9 cellular contexts compared by ENCODE assay signal in the genomic region with DNA sequence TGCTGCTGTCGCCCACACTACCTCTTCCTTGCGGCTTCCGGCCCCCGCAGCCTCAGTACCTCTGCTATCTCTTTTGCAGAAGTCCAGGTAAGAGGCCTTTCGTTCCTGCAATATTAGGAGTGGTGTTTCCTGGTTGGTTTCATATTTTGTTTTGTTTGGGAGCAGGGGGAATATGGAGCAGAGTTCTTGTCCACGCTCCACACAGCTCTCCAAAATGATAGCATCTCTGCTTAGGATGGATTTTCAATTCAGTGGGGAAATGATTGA. TPM values are rescaled to one million over a fixed set of nuclear protein-coding genes. Genes with fewer than 3 reads are reported as not detected.
DNase-seq lines count a peak whose midpoint lies in the region; ATAC-seq, FAIRE-seq and TF ChIP-seq lines count a peak whose summit lies in the region.
"Had no signal": no experiment of that assay in that cellular context is flagged by ENCODE, and none has a peak within 500 bp of the region (broad histone marks: within the 10 kb centered on the region; RNA-seq: fewer than 3 reads in every experiment).

No MANE protein-coding gene starts in this region.

- no peaks in the 10 kb centered on the region for H3K9me3 Mint-ChIP-seq in endothelial cell (ENCODE audit: unreplicated experiment)

- no peak overlapping the region for H2BK12ac ChIP-seq in trophoblast cell (ENCODE audit: low read length)

- H3K36me3 Mint-ChIP-seq in endothelial cell (ENCODE audit: low read depth, unreplicated experiment) = peaks cover 37% of the 10 kb centered on the region

- no peak overlapping the region for H3K4ac ChIP-seq in trophoblast cell (ENCODE audit: low read depth, low read length)

- no peak overlapping the region for H3K23ac ChIP-seq in trophoblast cell (ENCODE audit: low read length)

- no peak overlapping the region for H3K27ac ChIP-seq in trophoblast cell (ENCODE audit: low read depth, low read length)

- H3K79me1 ChIP-seq in trophoblast cell (ENCODE audit: low read length) = peaks cover 9% of the 10 kb centered on the region

- H3K4me3 Mint-ChIP-seq in endothelial cell (ENCODE audit: unreplicated experiment) = peak overlapping the region; percentile 97

- no peak for TF ChIP-seq CTCF in endothelial cell (IDR thresholded peaks at IDR 0.05; ENCODE audit: unreplicated experiment)

- H3K27me3 ChIP-seq in MG63 = no peaks in the 10 kb centered on the region
- no peaks in the 10 kb centered on the region for H3K27me3 ChIP-seq in trophoblast cell (ENCODE audit: insufficient read depth, low read length)

- H3K9ac ChIP-seq in trophoblast cell (ENCODE audit: low read length) = peak overlapping the region; percentile 83

- peak overlapping the region; percentile 77 for H3K4me2 ChIP-seq in trophoblast cell (ENCODE audit: low read length)

- no peak overlapping the region for H3K18ac ChIP-seq in trophoblast cell (ENCODE audit: low read length)

- FAIRE-seq in GM19239 (lab: Jason Lieb, UNC) = peak; percentile 68
- FAIRE-seq: TTC549 had no signal

- peaks cover 7% of the 10 kb centered on the region for H3K79me2 ChIP-seq in trophoblast cell (ENCODE audit: control insufficient read depth, insufficient read depth, low read length, poor library complexity)

- H4K8ac ChIP-seq in trophoblast cell (ENCODE audit: low read depth, low read length) = no peak overlapping the region

- ATAC-seq in GM18868 (IDR thresholded peaks at IDR 0.05; ENCODE audit: unreplicated experiment) (no peak), HG02763 (IDR thresholded peaks at IDR 0.05; ENCODE audit: unreplicated experiment) (no peak)

- H3K9me3 ChIP-seq in MG63 (no peaks in the 10 kb centered on the region), trophoblast cell (ENCODE audit: insufficient read depth, low read depth, low read length) (peaks cover 1% of the 10 kb centered on the region)

- H2AFZ ChIP-seq in trophoblast cell (ENCODE audit: insufficient read depth, low read length, poor library complexity) = peak overlapping the region; percentile 97

- peaks cover 35% of the 10 kb centered on the region for H3K36me3 ChIP-seq in MG63
- peaks cover 17 to 30% of the 10 kb centered on the region in 2 experiments for H3K36me3 ChIP-seq in trophoblast cell (ENCODE audit: control insufficient read depth in 1 of 2, insufficient read depth in 2 of 2, low read length in 2 of 2)

- H4K12ac ChIP-seq in trophoblast cell (ENCODE audit: low read depth, low read length) = no peak overlapping the region

- H3K4me3 ChIP-seq in MG63 (peak overlapping the region; percentile 77), trophoblast cell (ENCODE audit: low read depth, low read length) (peak overlapping the region; percentile 95)

- H3K4me1 ChIP-seq in trophoblast cell (ENCODE audit: control insufficient read depth in 1 of 2, insufficient read depth in 2 of 2, low read length in 2 of 2) = peaks cover 3 to 4% of the 10 kb centered on the region in 2 experiments

- H3K4me1 Mint-ChIP-seq in endothelial cell (ENCODE audit: unreplicated experiment) = peaks cover 20% of the 10 kb centered on the region

- no CpG with 5 or more reads among the region's 6 CpGs for WGBS in trophoblast cell (ENCODE audit: extremely low coverage, insufficient coverage, insufficient read length)

- H3K27me3 Mint-ChIP-seq in endothelial cell (ENCODE audit: unreplicated experiment) = peaks cover 14% of the 10 kb centered on the region

- DNase-seq in GM19239 (ENCODE audit: insufficient read length, low spot score) (no peak), MG63 (no peak), endothelial cell (ENCODE audit: low spot score) (no peak), trophoblast cell (no peak), kidney tubule cell (ENCODE audit: low spot score) (no peak), EL (no peak)

- no peak overlapping the region for H3K14ac ChIP-seq in trophoblast cell (ENCODE audit: low read length)

- H2BK120ac ChIP-seq in trophoblast cell (ENCODE audit: insufficient read depth, low read length, poor library complexity) = no peak overlapping the region

- no peak overlapping the region for H4K91ac ChIP-seq in trophoblast cell (ENCODE audit: low read depth, low read length)

- no peak overlapping the region for H2BK5ac ChIP-seq in trophoblast cell (ENCODE audit: low read depth, low read length, poor library complexity)

- H3K27ac Mint-ChIP-seq in endothelial cell (ENCODE audit: unreplicated experiment) = peak overlapping the region; percentile 95

- H2AK5ac ChIP-seq in trophoblast cell (ENCODE audit: low read length) = no peak overlapping the region

RNA-seq across cellular contexts. Expression of a gene that starts 0.8 kb away (rescaled TPM):
- total RNA-seq in MG63 (2014; rRNA removed; shearing (Covaris generic); ENCODE audit: low replicate concordance) = 47.3 and 67.5 TPM in 2 replicates
- 168 TPM for total RNA-seq in endothelial cell (ENCODE audit: unreplicated experiment)
- polyA plus RNA-seq in trophoblast cell (2013) = 77.7 and 78.2 TPM in 2 replicates

RNA-seq across cellular contexts. Expression of a gene that starts 48.0 kb away (rescaled TPM):
- 4.0 TPM in 1 of 2 replicates, not detected in the other for total RNA-seq in MG63 (2014; rRNA removed; shearing (Covaris generic); ENCODE audit: low replicate concordance)
- 15.0 TPM for total RNA-seq in endothelial cell (ENCODE audit: unreplicated experiment)
- polyA plus RNA-seq in trophoblast cell (2013) = 44.4 and 49.4 TPM in 2 replicates
